In genomic region chr5:39076101-39076756, GRCh38 we compare ENCODE assay signal across 2 cellular contexts.
TF ChIP-seq lines count a peak whose summit lies in the region.

No MANE protein-coding gene starts in this region.

TF ChIP-seq in HepG2, 621 proteins besides CTCF, POLR2A, EP300 and RAD21:
- TF ChIP-seq BCL6 (CRISPR knock-in tag; IDR thresholded peaks at IDR 0.05) (no peak), NCOA1 (CRISPR knock-in tag; IDR thresholded peaks at IDR 0.05) (no peak), ZNF121 (CRISPR knock-in tag; IDR thresholded peaks at IDR 0.05) (no peak), ZNF639 (CRISPR knock-in tag; conservative IDR thresholded peaks at IDR 0.05) (no peak), TARDBP (CRISPR knock-in tag; IDR thresholded peaks at IDR 0.05) (no peak), NFE2L1 (CRISPR knock-in tag; IDR thresholded peaks at IDR 0.05; ENCODE audit: borderline replicate concordance) (no peak), MYC (CRISPR knock-in tag; IDR thresholded peaks at IDR 0.05; ENCODE audit: borderline replicate concordance) (no peak), SETDB1 (CRISPR knock-in tag; IDR thresholded peaks at IDR 0.05; ENCODE audit: borderline replicate concordance) (no peak), ZNF597 (CRISPR knock-in tag; IDR thresholded peaks at IDR 0.05) (no peak), HMGXB3 (CRISPR knock-in tag; IDR thresholded peaks at IDR 0.05; ENCODE audit: borderline replicate concordance) (no peak), ZZZ3 (CRISPR knock-in tag; IDR thresholded peaks at IDR 0.05; ENCODE audit: borderline replicate concordance) (no peak), REPIN1 (CRISPR knock-in tag; IDR thresholded peaks at IDR 0.05; ENCODE audit: borderline replicate concordance, low read depth) (no peak), GATAD1 (CRISPR knock-in tag; IDR thresholded peaks at IDR 0.05) (no peak), SP5 (CRISPR knock-in tag; IDR thresholded peaks at IDR 0.05; ENCODE audit: borderline replicate concordance, low read depth) (no peak), SMAD9 (CRISPR knock-in tag; IDR thresholded peaks at IDR 0.05) (no peak), ZMYM3 (CRISPR knock-in tag; IDR thresholded peaks at IDR 0.05) (no peak), GPN1 (CRISPR knock-in tag; IDR thresholded peaks at IDR 0.05; ENCODE audit: borderline replicate concordance) (no peak), E2F5 (CRISPR knock-in tag; conservative IDR thresholded peaks at IDR 0.05) (no peak), ZNF766 (CRISPR knock-in tag; IDR thresholded peaks at IDR 0.05; ENCODE audit: borderline replicate concordance) (no peak), NFYC (CRISPR knock-in tag; IDR thresholded peaks at IDR 0.05) (no peak)

TF ChIP-seq in SK-N-SH, 30 proteins besides CTCF, POLR2A, EP300 and RAD21:
- TF ChIP-seq IRF3 (IDR thresholded peaks at IDR 0.05; ENCODE audit: low read depth, low read length) (no peak), FOXM1 (IDR thresholded peaks at IDR 0.05; ENCODE audit: low read depth) (no peak), NFIC (IDR thresholded peaks at IDR 0.05; ENCODE audit: borderline replicate concordance) (no peak), FOSL2 (IDR thresholded peaks at IDR 0.05; ENCODE audit: borderline replicate concordance, low read depth) (no peak), MXI1 (IDR thresholded peaks at IDR 0.05; ENCODE audit: low read depth, low read length) (no peak), RCOR1 (IDR thresholded peaks at IDR 0.05; ENCODE audit: low read length) (no peak), RXRA (IDR thresholded peaks at IDR 0.05; ENCODE audit: borderline replicate concordance, low read depth) (no peak), EZH2phosphoT487 (IDR thresholded peaks at IDR 0.05; ENCODE audit: borderline replicate concordance, low read depth) (no peak), JUND (IDR thresholded peaks at IDR 0.05) (no peak), CHD2 (IDR thresholded peaks at IDR 0.05; ENCODE audit: low read length, partially characterized antibody) (no peak), PBX3 (IDR thresholded peaks at IDR 0.05) (no peak), ZBTB33 (IDR thresholded peaks at IDR 0.05; ENCODE audit: borderline replicate concordance, low read depth) (no peak)
